In genomic region chr1:3684031-3684430, GRCh38 we compare ENCODE assay signal across 19 cellular contexts. TPM values are rescaled to one million over a fixed set of nuclear protein-coding genes. Genes with fewer than 3 reads are reported as not detected.
DNase-seq lines count a peak whose midpoint lies in the region; ATAC-seq and TF ChIP-seq lines count a peak whose summit lies in the region.
"Had no signal": no experiment of that assay in that cellular context is flagged by ENCODE, and none has a peak within 500 bp of the region (broad histone marks: within the 10 kb centered on the region; RNA-seq: fewer than 3 reads in every experiment).

No MANE protein-coding gene starts in this region.

- H3K4me3 Mint-ChIP-seq in CD14-positive monocyte (peak overlapping the region; percentile 11 to 62), nephron progenitor cell (no peak overlapping the region)
- H3K4me3 Mint-ChIP-seq: stimulated activated naive CD8-positive, alpha-beta T cell treated with anti-CD3 and anti-CD28 coated beads, Interleukin-15, Interleukin-2, amounts not matched to agents 100 ng/mL and 50 ng/mL, for 24 hours had no signal

- TF ChIP-seq CTCF in CD14-positive monocyte (IDR thresholded peaks at IDR 0.05): no peak
- no peak for TF ChIP-seq CTCF in fibroblast of villous mesenchyme (IDR thresholded peaks at IDR 0.05; ENCODE audit: insufficient read depth, low read depth, low read length)
- no peak for TF ChIP-seq CTCF in nephron progenitor cell (IDR thresholded peaks at IDR 0.05)
- TF ChIP-seq CTCF in dorsolateral prefrontal cortex (IDR thresholded peaks at IDR 0.05 in 54 of 56, conservative IDR thresholded peaks at IDR 0.05 in 2 of 56; ENCODE audit: low read depth in 1 of 56, partially characterized antibody in 56 of 56): no peak

- H3K36me3 Mint-ChIP-seq in CD14-positive monocyte: no peaks in the 10 kb centered on the region
- no peaks in the 10 kb centered on the region for H3K36me3 Mint-ChIP-seq in nephron progenitor cell (ENCODE audit: low read depth)

- peaks cover 20% of the 10 kb centered on the region for H3K4me1 ChIP-seq in HUES48 (ENCODE audit: control insufficient read depth, insufficient read depth, low read length)
- H3K4me1 ChIP-seq: prostate gland, uterus had no signal

- H3K9ac ChIP-seq in HUES48 (ENCODE audit: low read depth, low read length): no peak overlapping the region

- H3K4me1 Mint-ChIP-seq in CD14-positive monocyte: peaks cover 29% of the 10 kb centered on the region
- H3K4me1 Mint-ChIP-seq in nephron progenitor cell: peaks cover 31% of the 10 kb centered on the region

- no peak for ATAC-seq in HG02981 (IDR thresholded peaks at IDR 0.05; ENCODE audit: unreplicated experiment)

- no peaks in the 10 kb centered on the region for H3K36me3 ChIP-seq in HUES48 (ENCODE audit: control insufficient read depth, insufficient read depth, low read length)
- H3K36me3 ChIP-seq: prostate gland, uterus had no signal

- no peaks in the 10 kb centered on the region for H3K9me3 ChIP-seq in HUES48 (ENCODE audit: control insufficient read depth, insufficient read depth, low read length)
- H3K9me3 ChIP-seq: prostate gland, uterus had no signal

- H3K27ac ChIP-seq in HUES48 (ENCODE audit: low read depth, low read length) (no peak overlapping the region), dorsolateral prefrontal cortex (no peak overlapping the region)
- H3K27ac ChIP-seq: epithelial cell of prostate, prostate gland, uterus had no signal

- DNase-seq in CD14-positive monocyte (ENCODE audit: low spot score): no peak
- peak; percentile 2 for DNase-seq in fibroblast of villous mesenchyme (ENCODE audit: low read depth)
- DNase-seq in nephron progenitor cell: peak; percentile 91
- no peak for DNase-seq in D341Med (ENCODE audit: low spot score)
- no peak for DNase-seq in dorsolateral prefrontal cortex
- DNase-seq in NCI-H2029 (lab: John Stamatoyannopoulos, UW): no peak
- DNase-seq: AML-193, cerebellar nuclear complex, MM.1S, NCI-H1930, NCI-H69, SW 1271, uterus had no signal

- peaks cover 16% of the 10 kb centered on the region for H3K27me3 ChIP-seq in HUES48 (ENCODE audit: control insufficient read depth, insufficient read depth, low read length)
- H3K27me3 ChIP-seq in dorsolateral prefrontal cortex: peaks cover 0 to 20% (median 5%) of the 10 kb centered on the region in 45 donors

- H3K4me3 ChIP-seq in HUES48 (ENCODE audit: low read depth, low read length) (peak overlapping the region; percentile 47; the same call in 1 of the 2 replicates), fibroblast of villous mesenchyme (ENCODE audit: low read depth, low read length) (no peak overlapping the region), dorsolateral prefrontal cortex (no peak overlapping the region)
- H3K4me3 ChIP-seq: prostate gland, uterus had no signal

- H3K27ac Mint-ChIP-seq in CD14-positive monocyte (no peak overlapping the region), nephron progenitor cell (no peak overlapping the region)
- H3K27ac Mint-ChIP-seq: stimulated activated naive CD8-positive, alpha-beta T cell treated with anti-CD3 and anti-CD28 coated beads, Interleukin-15, Interleukin-2, amounts not matched to agents 100 ng/mL and 50 ng/mL, for 24 hours had no signal

- intact Hi-C loops in CD14-positive monocyte (cut with micrococcal nuclease): no loop called here
- intact Hi-C loops in dorsolateral prefrontal cortex (cut with DNase I): no loop called here

- H3K9me3 Mint-ChIP-seq in CD14-positive monocyte (peaks cover 0 to 3% (median 0%) of the 10 kb centered on the region in 7 donors), nephron progenitor cell (no peaks in the 10 kb centered on the region)
- H3K9me3 Mint-ChIP-seq: stimulated activated naive CD8-positive, alpha-beta T cell treated with anti-CD3 and anti-CD28 coated beads, Interleukin-15, Interleukin-2, amounts not matched to agents 100 ng/mL and 50 ng/mL, for 24 hours had no signal

- peaks cover 3 to 24% (median 9%) of the 10 kb centered on the region in 3 donors for H3K27me3 Mint-ChIP-seq in CD14-positive monocyte (ENCODE audit: low read depth in 3 of 3)
- H3K27me3 Mint-ChIP-seq in nephron progenitor cell (ENCODE audit: low read depth, poor library complexity): peaks cover 32% of the 10 kb centered on the region

RNA-seq across cellular contexts. Expression of gene TP73, which starts 31.7 kb away (rescaled TPM):
- under 1 TPM in 1 of 2 donors, not detected in 1; 0.42 TPM for polyA plus RNA-seq in CD14-positive monocyte
- not detected in 2 replicates for total RNA-seq in fibroblast of villous mesenchyme
- total RNA-seq in dorsolateral prefrontal cortex: under 1 TPM in 65 of 120 experiments, not detected in 55; 0.10 to 0.85 (median 0.25) TPM
- total RNA-seq: HT1080 had no signal

RNA-seq across cellular contexts. Expression of gene WRAP73, which starts 34.1 kb away (rescaled TPM):
- polyA plus RNA-seq in CD14-positive monocyte: 10 to 100 TPM; 26.1 to 33.2 TPM
- total RNA-seq in fibroblast of villous mesenchyme (9.7 and 12.5 TPM in 2 replicates), dorsolateral prefrontal cortex (10 to 100 TPM; 13.3 to 33.0 (median 22.0) TPM)

RNA-seq across cellular contexts. Expression of gene TPRG1L, which starts 59.2 kb away (rescaled TPM):
- polyA plus RNA-seq in CD14-positive monocyte: 10 to 100 TPM; 18.5 to 19.7 TPM
- 19.4 and 20.3 TPM in 2 replicates for total RNA-seq in fibroblast of villous mesenchyme
- 100 to 1,000 TPM in 101 of 120 experiments, 10 to 100 TPM in 19; 52.0 to 163 (median 121) TPM for total RNA-seq in dorsolateral prefrontal cortex

Comparison
In these comparisons a context has a peak if more than half of its experiments do, and no peak if none do; other contexts are left out.
1. DNase-seq: peak in fibroblast of villous mesenchyme (single experiment) and nephron progenitor cell (single experiment); none in CD14-positive monocyte (single experiment), D341Med (single experiment), dorsolateral prefrontal cortex (0 of 10) and NCI-H2029 (single experiment).